Comparison of ENCODE assay signal across 35 cellular contexts in the genomic region with DNA sequence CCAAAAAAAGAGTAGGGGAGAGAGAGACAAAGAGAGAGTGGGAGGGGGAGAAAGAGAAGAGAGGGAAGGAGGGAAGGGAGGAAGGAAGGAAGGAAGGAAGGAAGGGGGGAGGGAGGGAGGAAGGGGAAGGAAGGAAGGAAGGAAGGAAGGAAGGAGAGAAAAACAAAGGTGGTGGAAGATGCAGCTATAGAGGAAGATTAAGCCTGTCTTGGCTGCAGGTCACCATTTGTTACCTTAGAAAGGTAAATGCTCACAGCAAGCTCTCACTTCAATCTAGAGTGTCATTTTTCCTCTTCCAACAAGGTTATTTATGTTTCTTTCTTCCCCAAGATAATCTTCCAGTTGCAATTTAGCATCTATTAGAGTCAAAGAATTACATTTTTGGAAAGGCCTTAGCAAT.
"Had no signal": no experiment of that assay in that cellular context is flagged by ENCODE, and none has a peak within 500 bp of the region (broad histone marks: within the 10 kb centered on the region; RNA-seq: fewer than 3 reads in every experiment).

No MANE protein-coding gene starts in this region.

- H3K9me3 ChIP-seq: MG63 had no signal

- DNase-seq: Karpas-422, Kasumi-1, MG63, MM.1S, MV-4-11, NCI-H1048, NCI-H1092, NCI-H1092 treated with DMSO at 0.1 percent for 48 hours, NCI-H1105, NCI-H1105 treated with DMSO at 0.1 percent for 48 hours, NCI-H1417, NCI-H1417 treated with DMSO at 0.1 percent for 48 hours, NCI-H1436, NCI-H1436 treated with DMSO at 0.1 percent for 48 hours, NCI-H146, NCI-H1694, NCI-H1694 treated with DMSO at 0.1 percent for 48 hours, NCI-H187, NCI-H187 treated with DMSO at 0.1 percent for 48 hours, NCI-H1930, NCI-H2029, NCI-H2029 treated with DMSO at 0.1 percent for 48 hours, NCI-H2081, NCI-H2081 treated with DMSO at 0.1 percent for 48 hours, NCI-H2107, NCI-H2171, NCI-H2171 treated with DMSO at 0.1 percent for 48 hours, NCI-H2227 treated with DMSO at 0.1 percent for 48 hours, NCI-H226, NCI-H345, NCI-H446, NCI-H446 treated with DMSO at 0.1 percent for 48 hours, NCI-H510A, NCI-H510A treated with DMSO at 0.1 percent for 48 hours, NCI-H524 had no signal

- H3K4me3 ChIP-seq: MG63 had no signal

- H3K36me3 ChIP-seq: MG63 had no signal
